Comparison of ENCODE assay signal across 15 cellular contexts in the genomic region with DNA sequence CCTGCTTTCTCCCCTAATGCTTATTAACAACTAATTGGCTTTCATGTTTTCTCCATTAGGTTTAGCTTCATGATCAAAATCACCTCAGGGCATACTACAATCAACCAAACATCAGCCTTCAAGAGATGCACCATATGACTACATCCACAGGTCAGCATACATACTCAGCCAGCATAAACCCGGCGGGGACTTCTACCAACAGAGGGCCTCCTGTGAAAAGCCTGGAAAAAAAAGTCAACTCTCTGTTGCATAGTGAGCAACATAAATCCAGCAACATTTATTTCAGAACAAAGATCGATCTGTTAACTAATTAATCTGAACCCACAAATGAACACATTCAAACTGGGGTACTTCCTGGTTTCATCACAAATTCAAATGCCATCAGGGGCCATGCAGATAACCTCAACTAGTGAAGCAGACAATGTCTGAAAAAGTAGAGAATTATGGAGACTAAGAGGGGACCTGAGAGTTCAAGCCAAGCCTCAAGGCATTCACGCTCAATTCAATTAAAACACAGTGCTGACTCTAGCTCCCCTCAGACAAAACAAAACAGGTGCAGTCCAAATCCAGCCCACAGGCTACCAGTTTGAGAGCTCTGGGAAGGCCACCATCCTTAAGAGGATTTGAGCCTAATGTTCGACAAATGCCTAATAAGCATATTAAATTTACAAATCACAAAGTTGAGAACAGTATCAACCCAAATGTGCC.
DNase-seq lines count a peak whose midpoint lies in the region; ATAC-seq and TF ChIP-seq lines count a peak whose summit lies in the region.
"Had no signal": no experiment of that assay in that cellular context is flagged by ENCODE, and none has a peak within 500 bp of the region (broad histone marks: within the 10 kb centered on the region; RNA-seq: fewer than 3 reads in every experiment).

No MANE protein-coding gene starts in this region.

- POLR2A ChIA-PET in activated CD4-positive, alpha-beta T cell treated with anti-CD3 and anti-CD28 coated beads, Interleukin-2, amount 10 ng/mL, durations not matched to agents 7 days and 5 days (lab: Charles Lee) = no interaction called here

- peak overlapping the region; percentile 79 for H3K27ac Mint-ChIP-seq in progenitor cell of endocrine pancreas
- H3K27ac Mint-ChIP-seq in activated CD4-positive, alpha-beta T cell treated with anti-CD3 and anti-CD28 coated beads, Interleukin-2, amount 10 ng/mL, durations not matched to agents 7 days and 5 days = no peak overlapping the region

- H3K36me3 Mint-ChIP-seq in progenitor cell of endocrine pancreas (ENCODE audit: insufficient read depth) = peaks cover 25% of the 10 kb centered on the region
- H3K36me3 Mint-ChIP-seq in activated CD4-positive, alpha-beta T cell treated with anti-CD3 and anti-CD28 coated beads, Interleukin-2, amount 10 ng/mL, durations not matched to agents 7 days and 5 days (ENCODE audit: low read depth) = no peaks in the 10 kb centered on the region

- CTCF ChIA-PET in activated CD4-positive, alpha-beta T cell treated with anti-CD3 and anti-CD28 coated beads, Interleukin-2, amount 10 ng/mL, durations not matched to agents 7 days and 5 days (lab: Charles Lee) = no interaction called here

- ATAC-seq in GM21576 (IDR thresholded peaks at IDR 0.05; ENCODE audit: unreplicated experiment) = no peak

- TF ChIP-seq CTCF in fibroblast of villous mesenchyme (IDR thresholded peaks at IDR 0.05; ENCODE audit: insufficient read depth, low read depth, low read length) (peak; percentile 33), progenitor cell of endocrine pancreas (IDR thresholded peaks at IDR 0.05; ENCODE audit: unreplicated experiment) (peak; percentile 9)

- H3K9me3 Mint-ChIP-seq in progenitor cell of endocrine pancreas (ENCODE audit: low read depth) = peaks cover 23% of the 10 kb centered on the region
- H3K9me3 Mint-ChIP-seq in activated CD4-positive, alpha-beta T cell treated with anti-CD3 and anti-CD28 coated beads, Interleukin-2, amount 10 ng/mL, durations not matched to agents 7 days and 5 days = no peaks in the 10 kb centered on the region

- H3K4me3 ChIP-seq in fibroblast of villous mesenchyme (ENCODE audit: low read depth, low read length) = no peak overlapping the region
- H3K4me3 ChIP-seq: adrenal gland, lung, ovary had no signal

- no peaks in the 10 kb centered on the region for H3K27me3 Mint-ChIP-seq in progenitor cell of endocrine pancreas
- no peaks in the 10 kb centered on the region for H3K27me3 Mint-ChIP-seq in activated CD4-positive, alpha-beta T cell treated with anti-CD3 and anti-CD28 coated beads, Interleukin-2, amount 10 ng/mL, durations not matched to agents 7 days and 5 days

- H3K4me3 Mint-ChIP-seq in progenitor cell of endocrine pancreas (ENCODE audit: low read depth) = no peak overlapping the region
- H3K4me3 Mint-ChIP-seq in activated CD4-positive, alpha-beta T cell treated with anti-CD3 and anti-CD28 coated beads, Interleukin-2, amount 10 ng/mL, durations not matched to agents 7 days and 5 days = no peak overlapping the region

- peak; percentile 8 for DNase-seq in NCI-H146 (lab: John Stamatoyannopoulos, UW)
- DNase-seq in NCI-H146 treated with DMSO at 0.1 percent for 48 hours (lab: John Stamatoyannopoulos, UW; ENCODE audit: unreplicated experiment) = no peak
- peak; percentile 34 for DNase-seq in RPMI7951 (ENCODE audit: low read depth)
- DNase-seq in fibroblast of villous mesenchyme (ENCODE audit: low read depth) = no peak
- no peak for DNase-seq in progenitor cell of endocrine pancreas (ENCODE audit: low spot score, unreplicated experiment)
- DNase-seq in activated CD4-positive, alpha-beta T cell treated with anti-CD3 and anti-CD28 coated beads, Interleukin-2, amount 10 ng/mL, durations not matched to agents 7 days and 5 days = no peak
- DNase-seq in activated naive CD4-positive, alpha-beta T cell treated with Interleukin-2 at 50 U/mL for 16 hours = no peak
- DNase-seq: activated CD4-positive, CD25-positive, alpha-beta regulatory T cell; DMS153; effector CD4-positive, alpha-beta T cell; NCI-H1694 treated with DMSO at 0.1 percent for 48 hours; ovary had no signal

- peaks cover 48% of the 10 kb centered on the region for H3K4me1 Mint-ChIP-seq in progenitor cell of endocrine pancreas (ENCODE audit: low read depth)
- no peaks in the 10 kb centered on the region for H3K4me1 Mint-ChIP-seq in activated CD4-positive, alpha-beta T cell treated with anti-CD3 and anti-CD28 coated beads, Interleukin-2, amount 10 ng/mL, durations not matched to agents 7 days and 5 days

Comparison
In these comparisons a context has a peak if more than half of its experiments do, and no peak if none do; other contexts are left out.
1. DNase-seq: peak in NCI-H146 (single experiment) and RPMI7951 (single experiment); none in NCI-H146 treated with DMSO at 0.1 percent for 48 hours (single experiment), fibroblast of villous mesenchyme (single experiment), progenitor cell of endocrine pancreas (single experiment), activated CD4-positive, alpha-beta T cell treated with anti-CD3 and anti-CD28 coated beads, Interleukin-2, amount 10 ng/mL, durations not matched to agents 7 days and 5 days (single experiment) and activated naive CD4-positive, alpha-beta T cell treated with Interleukin-2 at 50 U/mL for 16 hours (single experiment).